ENCODE assay signal across 8 cellular contexts in genomic region chr5:109468737-109469420, GRCh38. TPM values are rescaled to one million over a fixed set of nuclear protein-coding genes. Genes with fewer than 3 reads are reported as not detected.
DNase-seq lines count a peak whose midpoint lies in the region; ATAC-seq lines count a peak whose summit lies in the region.

No MANE protein-coding gene starts in this region.

- peaks cover 4% of the 10 kb centered on the region for H3K4me1 Mint-ChIP-seq in activated naive CD8-positive, alpha-beta T cell treated with anti-CD3 and anti-CD28 coated beads, Interleukin-2, amount 50 U/mL, for 24 hours

- no peaks in the 10 kb centered on the region for H3K9me3 Mint-ChIP-seq in activated naive CD8-positive, alpha-beta T cell treated with anti-CD3 and anti-CD28 coated beads, Interleukin-2, amount 50 U/mL, for 24 hours

- H3K27ac Mint-ChIP-seq in activated naive CD8-positive, alpha-beta T cell treated with anti-CD3 and anti-CD28 coated beads, Interleukin-2, amount 50 U/mL, for 24 hours: no peak overlapping the region

- no peaks in the 10 kb centered on the region for H3K36me3 Mint-ChIP-seq in activated naive CD8-positive, alpha-beta T cell treated with anti-CD3 and anti-CD28 coated beads, Interleukin-2, amount 50 U/mL, for 24 hours (ENCODE audit: low read depth)

- ATAC-seq in GM18498 (IDR thresholded peaks at IDR 0.05; ENCODE audit: unreplicated experiment): peak; percentile 97
- ATAC-seq in HG02840 (IDR thresholded peaks at IDR 0.05; ENCODE audit: low FRiP score, unreplicated experiment): peak; percentile 94
- ATAC-seq in activated naive CD8-positive, alpha-beta T cell treated with anti-CD3 and anti-CD28 coated beads, Interleukin-2, amount 50 U/mL, for 24 hours: peak; percentile 76

- H3K27me3 Mint-ChIP-seq in activated naive CD8-positive, alpha-beta T cell treated with anti-CD3 and anti-CD28 coated beads, Interleukin-2, amount 50 U/mL, for 24 hours: no peaks in the 10 kb centered on the region

- intact Hi-C loops in cardiac septum (cut with DNase I): loop anchor here (5.0 kb wide), 1 partner anchor 827 kb away; no protein-coding TSS in a partner anchor

- DNase-seq in NCI-H1417 (lab: John Stamatoyannopoulos, UW): peak; percentile 81 to 96 (median 95)
- peak; percentile 73 to 84 for DNase-seq in SW 1271 (lab: John Stamatoyannopoulos, UW)
- DNase-seq in activated naive CD8-positive, alpha-beta T cell treated with anti-CD3 and anti-CD28 coated beads, Interleukin-2, amount 50 U/mL, for 24 hours: peak; percentile 82
- peak; percentile 96 for DNase-seq in cardiac septum (ENCODE audit: low spot score)
- DNase-seq in pulmonary artery endothelial cell (ENCODE audit: low read depth, low spot score): peak; percentile 90
- no peak for DNase-seq in cortex of kidney (lab: John Stamatoyannopoulos, UW)

- H3K4me3 Mint-ChIP-seq in activated naive CD8-positive, alpha-beta T cell treated with anti-CD3 and anti-CD28 coated beads, Interleukin-2, amount 50 U/mL, for 24 hours: no peak overlapping the region

RNA-seq across cellular contexts. Expression of gene PJA2, which starts 59.1 kb away (rescaled TPM):
- total RNA-seq in cardiac septum: 98.2 TPM
- 61.7 and 74.8 TPM in 2 replicates for total RNA-seq in pulmonary artery endothelial cell
